14 cellular contexts compared by ENCODE assay signal in genomic region chr15:55737373-55737772, GRCh38. TPM values are rescaled to one million over a fixed set of nuclear protein-coding genes. Genes with fewer than 3 reads are reported as not detected.
DNase-seq lines count a peak whose midpoint lies in the region; ATAC-seq and TF ChIP-seq lines count a peak whose summit lies in the region.
"Had no signal": no experiment of that assay in that cellular context is flagged by ENCODE, and none has a peak within 500 bp of the region (broad histone marks: within the 10 kb centered on the region; RNA-seq: fewer than 3 reads in every experiment).

No MANE protein-coding gene starts in this region.

- H3K4me3 ChIP-seq in fibroblast of the aortic adventitia (ENCODE audit: low read depth, low read length) (no peak overlapping the region), transverse colon (no peak overlapping the region)
- H3K4me3 ChIP-seq: tibial artery had no signal

- ATAC-seq in GM21786 (IDR thresholded peaks at IDR 0.05; ENCODE audit: unreplicated experiment), result no peak
- no peak for ATAC-seq in effector memory CD8-positive, alpha-beta T cell (replicated peaks)
- ATAC-seq: natural killer cell treated with Interleukin-12 subunit alpha and Interleukin-12 subunit beta and Interleukin-15 and Interleukin-18, amount 100 ng/mL, for 72 hours had no signal

- peaks cover 40% of the 10 kb centered on the region for H3K27me3 ChIP-seq in transverse colon
- H3K27me3 ChIP-seq: tibial artery had no signal

- no peak for TF ChIP-seq EP300 in transverse colon (IDR thresholded peaks at IDR 0.05; ENCODE audit: low read depth)

- no peaks in the 10 kb centered on the region for H3K9me3 ChIP-seq in transverse colon
- H3K9me3 ChIP-seq: tibial artery had no signal

- no peaks in the 10 kb centered on the region for H3K9me3 Mint-ChIP-seq in progenitor cell of endocrine pancreas (ENCODE audit: low read depth)
- no peaks in the 10 kb centered on the region for H3K9me3 Mint-ChIP-seq in effector memory CD8-positive, alpha-beta T cell
- H3K9me3 Mint-ChIP-seq: activated CD4-positive, alpha-beta memory T cell treated with anti-CD3 and anti-CD28 coated beads for 36 hours; central memory CD8-positive, alpha-beta T cell; natural killer cell treated with Interleukin-12 subunit alpha and Interleukin-12 subunit beta and Interleukin-15 and Interleukin-18, amount 100 ng/mL, for 72 hours had no signal

- no peaks in the 10 kb centered on the region for H3K27me3 Mint-ChIP-seq in progenitor cell of endocrine pancreas
- H3K27me3 Mint-ChIP-seq in effector memory CD8-positive, alpha-beta T cell, result peaks cover 14 to 43% of the 10 kb centered on the region in 2 donors

- H3K4me3 Mint-ChIP-seq in progenitor cell of endocrine pancreas (ENCODE audit: low read depth), result no peak overlapping the region
- no peak overlapping the region for H3K4me3 Mint-ChIP-seq in effector memory CD8-positive, alpha-beta T cell
- H3K4me3 Mint-ChIP-seq: activated CD4-positive, alpha-beta memory T cell treated with anti-CD3 and anti-CD28 coated beads for 36 hours; central memory CD8-positive, alpha-beta T cell; natural killer cell treated with Interleukin-12 subunit alpha and Interleukin-12 subunit beta and Interleukin-15 and Interleukin-18, amount 100 ng/mL, for 72 hours had no signal

- peak overlapping the region; percentile 95 for H3K27ac Mint-ChIP-seq in progenitor cell of endocrine pancreas
- no peak overlapping the region for H3K27ac Mint-ChIP-seq in effector memory CD8-positive, alpha-beta T cell
- H3K27ac Mint-ChIP-seq: activated CD4-positive, alpha-beta memory T cell treated with anti-CD3 and anti-CD28 coated beads for 36 hours; natural killer cell treated with Interleukin-12 subunit alpha and Interleukin-12 subunit beta and Interleukin-15 and Interleukin-18, amount 100 ng/mL, for 72 hours had no signal

- H3K27ac ChIP-seq in transverse colon, result no peak overlapping the region
- H3K27ac ChIP-seq: tibial artery had no signal

- peaks cover 2 to 22% (median 8%) of the 10 kb centered on the region in 4 donors for H3K4me1 ChIP-seq in transverse colon

- intact Hi-C loops in transverse colon (cut with DNase I; ENCODE audit: low total_unique reads), result no loop called here

- TF ChIP-seq POLR2A in transverse colon (IDR thresholded peaks at IDR 0.05), result no peak

- TF ChIP-seq CTCF in fibroblast of the aortic adventitia (IDR thresholded peaks at IDR 0.05; ENCODE audit: insufficient read depth, low read length) (no peak), progenitor cell of endocrine pancreas (IDR thresholded peaks at IDR 0.05; ENCODE audit: unreplicated experiment) (no peak), transverse colon (IDR thresholded peaks at IDR 0.05) (no peak)

- peak; percentile 23 for DNase-seq in HCEC 1CT
- peak; percentile 79 for DNase-seq in SK-MEL-5 (ENCODE audit: low read depth, low spot score)
- peak; percentile 55 for DNase-seq in fibroblast of the aortic adventitia (ENCODE audit: low read depth)
- DNase-seq in progenitor cell of endocrine pancreas (ENCODE audit: low spot score, unreplicated experiment), result no peak
- DNase-seq in effector memory CD8-positive, alpha-beta T cell, result no peak
- DNase-seq in transverse colon, result no peak
- DNase-seq in stimulated activated CD4-positive, alpha-beta T cell treated with anti-CD3 and anti-CD28 coated beads, Interleukin-4, amount 100 ng/mL, for 1 hour, result no peak
- DNase-seq: activated CD4-positive, alpha-beta memory T cell treated with anti-CD3 and anti-CD28 coated beads for 36 hours; NCI-H2171 treated with DMSO at 0.1 percent for 48 hours; T-helper 2 cell; tibial artery had no signal

- H3K4me1 Mint-ChIP-seq in progenitor cell of endocrine pancreas (ENCODE audit: low read depth), result peaks cover 46% of the 10 kb centered on the region
- H3K4me1 Mint-ChIP-seq in effector memory CD8-positive, alpha-beta T cell (ENCODE audit: low read depth in 2 of 2), result no peaks in the 10 kb centered on the region
- H3K4me1 Mint-ChIP-seq: central memory CD8-positive, alpha-beta T cell had no signal

- H3K36me3 ChIP-seq in transverse colon, result no peaks in the 10 kb centered on the region
- H3K36me3 ChIP-seq: tibial artery had no signal

- H3K36me3 Mint-ChIP-seq in progenitor cell of endocrine pancreas (ENCODE audit: insufficient read depth), result peaks cover 8% of the 10 kb centered on the region
- no peaks in the 10 kb centered on the region for H3K36me3 Mint-ChIP-seq in effector memory CD8-positive, alpha-beta T cell (ENCODE audit: insufficient read depth)
- H3K36me3 Mint-ChIP-seq: activated CD4-positive, alpha-beta memory T cell treated with anti-CD3 and anti-CD28 coated beads for 36 hours; natural killer cell treated with Interleukin-12 subunit alpha and Interleukin-12 subunit beta and Interleukin-15 and Interleukin-18, amount 100 ng/mL, for 72 hours had no signal

- in situ Hi-C loops in SK-MEL-5 (cut with HindIII; ENCODE audit: low pct_unique_long_range_greater_than_20kb, low sequenced_read_pairs), result no loop called here
- in situ Hi-C loops in transverse colon (cut with MboI; ENCODE audit: low pct_ligation_motif_present in 1 of 4, low pct_unique_long_range_greater_than_20kb in 1 of 4, low sequenced_read_pairs in 3 of 4), result no loop called here

RNA-seq across cellular contexts. Expression of gene PRTG, which starts 5.6 kb away (rescaled TPM):
- total RNA-seq in SK-MEL-5 (2014; rRNA removed; shearing (Covaris generic)), result 11.3 and 16.4 TPM in 2 replicates
- 9.0 and 15.2 TPM in 2 replicates for polyA plus RNA-seq in SK-MEL-5 (2015; cell fraction: cytosol; rRNA removed)
- polyA plus RNA-seq in SK-MEL-5 (2015; cell fraction: nucleus; rRNA removed), result 7.5 and 16.9 TPM in 2 replicates
- total RNA-seq in fibroblast of the aortic adventitia (ENCODE audit: low replicate concordance), result 0.45 and 2.3 TPM in 2 replicates
- total RNA-seq in progenitor cell of endocrine pancreas, result 87.4 and 97.9 TPM in 2 replicates
- under 1 TPM; 0.20 to 0.75 (median 0.66) TPM for total RNA-seq in transverse colon
- total RNA-seq: activated CD4-positive, alpha-beta memory T cell treated with anti-CD3 and anti-CD28 coated beads for 36 hours; natural killer cell treated with Interleukin-12 subunit alpha and Interleukin-12 subunit beta and Interleukin-15 and Interleukin-18, amount 100 ng/mL, for 72 hours had no signal

Comparison
In these comparisons a context has a peak if more than half of its experiments do, and no peak if none do; other contexts are left out.
1. DNase-seq: peak in HCEC 1CT (single experiment), SK-MEL-5 (single experiment) and fibroblast of the aortic adventitia (single experiment); none in progenitor cell of endocrine pancreas (single experiment), effector memory CD8-positive, alpha-beta T cell (0 of 3), transverse colon (single experiment) and stimulated activated CD4-positive, alpha-beta T cell treated with anti-CD3 and anti-CD28 coated beads, Interleukin-4, amount 100 ng/mL, for 1 hour (single experiment).